ENCODE assay signal across 1 cellular context in genomic region chr7:108561047-108561619, GRCh38.
TF ChIP-seq lines count a peak whose summit lies in the region.

No MANE protein-coding gene starts in this region.

TF ChIP-seq in WTC11, 78 proteins besides CTCF, POLR2A, EP300 and RAD21 (continued from another document):
- TF ChIP-seq, protein P1, sequence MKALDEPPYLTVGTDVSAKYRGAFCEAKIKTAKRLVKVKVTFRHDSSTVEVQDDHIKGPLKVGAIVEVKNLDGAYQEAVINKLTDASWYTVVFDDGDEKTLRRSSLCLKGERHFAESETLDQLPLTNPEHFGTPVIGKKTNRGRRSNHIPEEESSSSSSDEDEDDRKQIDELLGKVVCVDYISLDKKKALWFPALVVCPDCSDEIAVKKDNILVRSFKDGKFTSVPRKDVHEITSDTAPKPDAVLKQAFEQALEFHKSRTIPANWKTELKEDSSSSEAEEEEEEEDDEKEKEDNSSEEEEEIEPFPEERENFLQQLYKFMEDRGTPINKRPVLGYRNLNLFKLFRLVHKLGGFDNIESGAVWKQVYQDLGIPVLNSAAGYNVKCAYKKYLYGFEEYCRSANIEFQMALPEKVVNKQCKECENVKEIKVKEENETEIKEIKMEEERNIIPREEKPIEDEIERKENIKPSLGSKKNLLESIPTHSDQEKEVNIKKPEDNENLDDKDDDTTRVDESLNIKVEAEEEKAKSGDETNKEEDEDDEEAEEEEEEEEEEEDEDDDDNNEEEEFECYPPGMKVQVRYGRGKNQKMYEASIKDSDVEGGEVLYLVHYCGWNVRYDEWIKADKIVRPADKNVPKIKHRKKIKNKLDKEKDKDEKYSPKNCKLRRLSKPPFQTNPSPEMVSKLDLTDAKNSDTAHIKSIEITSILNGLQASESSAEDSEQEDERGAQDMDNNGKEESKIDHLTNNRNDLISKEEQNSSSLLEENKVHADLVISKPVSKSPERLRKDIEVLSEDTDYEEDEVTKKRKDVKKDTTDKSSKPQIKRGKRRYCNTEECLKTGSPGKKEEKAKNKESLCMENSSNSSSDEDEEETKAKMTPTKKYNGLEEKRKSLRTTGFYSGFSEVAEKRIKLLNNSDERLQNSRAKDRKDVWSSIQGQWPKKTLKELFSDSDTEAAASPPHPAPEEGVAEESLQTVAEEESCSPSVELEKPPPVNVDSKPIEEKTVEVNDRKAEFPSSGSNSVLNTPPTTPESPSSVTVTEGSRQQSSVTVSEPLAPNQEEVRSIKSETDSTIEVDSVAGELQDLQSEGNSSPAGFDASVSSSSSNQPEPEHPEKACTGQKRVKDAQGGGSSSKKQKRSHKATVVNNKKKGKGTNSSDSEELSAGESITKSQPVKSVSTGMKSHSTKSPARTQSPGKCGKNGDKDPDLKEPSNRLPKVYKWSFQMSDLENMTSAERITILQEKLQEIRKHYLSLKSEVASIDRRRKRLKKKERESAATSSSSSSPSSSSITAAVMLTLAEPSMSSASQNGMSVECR (CRISPR knock-in tag; IDR thresholded peaks at IDR 0.05; ENCODE audit: borderline replicate concordance), result no peak
- TF ChIP-seq ESRRA (CRISPR knock-in tag; IDR thresholded peaks at IDR 0.05; ENCODE audit: borderline replicate concordance) (no peak), ZNF416 (CRISPR knock-in tag; IDR thresholded peaks at IDR 0.05) (no peak), ZNF138 (CRISPR knock-in tag; conservative IDR thresholded peaks at IDR 0.05) (no peak)
